10 cellular contexts compared by ENCODE assay signal in genomic region chr4:153788064-153788418, GRCh38. TPM values are rescaled to one million over a fixed set of nuclear protein-coding genes. Genes with fewer than 3 reads are reported as not detected.
DNase-seq lines count a peak whose midpoint lies in the region; ATAC-seq and TF ChIP-seq lines count a peak whose summit lies in the region.
"Had no signal": no experiment of that assay in that cellular context is flagged by ENCODE, and none has a peak within 500 bp of the region (broad histone marks: within the 10 kb centered on the region; RNA-seq: fewer than 3 reads in every experiment).

No MANE protein-coding gene starts in this region.

- no peak for ATAC-seq in lower lobe of right lung
- ATAC-seq in stimulated activated naive CD8-positive, alpha-beta T cell treated with anti-CD3 and anti-CD28 coated beads, Interleukin-15, amount 100 ng/mL, for 72 hours, result no peak
- no peak for ATAC-seq in GM18907 (IDR thresholded peaks at IDR 0.05; ENCODE audit: unreplicated experiment)
- ATAC-seq in GM18868 (IDR thresholded peaks at IDR 0.05; ENCODE audit: unreplicated experiment), result no peak

- peak overlapping the region; percentile 33 for H3K4me3 Mint-ChIP-seq in activated CD4-positive, alpha-beta memory T cell treated with anti-CD3 and anti-CD28 coated beads for 36 hours
- H3K4me3 Mint-ChIP-seq in activated CD4-positive, alpha-beta memory T cell treated with anti-CD3 and anti-CD28 coated beads, Interleukin-2, amount 10 ng/mL, durations not matched to agents 7 days and 5 days, result no peak overlapping the region
- peak overlapping the region; percentile 76 to 85 for H3K4me3 Mint-ChIP-seq in stimulated activated naive CD8-positive, alpha-beta T cell treated with anti-CD3 and anti-CD28 coated beads, Interleukin-15, amount 100 ng/mL, for 72 hours

- TF ChIP-seq CTCF in astrocyte of the cerebellum (IDR thresholded peaks at IDR 0.05; ENCODE audit: low read depth, low read length, missing control alignments) (no peak), lower lobe of right lung (IDR thresholded peaks at IDR 0.05) (no peak)

- POLR2A ChIA-PET in activated CD4-positive, alpha-beta memory T cell treated with anti-CD3 and anti-CD28 coated beads for 36 hours (lab: Charles Lee), result no interaction called here
- POLR2A ChIA-PET in activated CD4-positive, alpha-beta memory T cell treated with anti-CD3 and anti-CD28 coated beads, Interleukin-2, amount 10 ng/mL, durations not matched to agents 7 days and 5 days (lab: Charles Lee), result no interaction called here

- intact Hi-C loops in activated CD4-positive, alpha-beta memory T cell treated with anti-CD3 and anti-CD28 coated beads for 36 hours (cut with micrococcal nuclease), result loop anchor here (5.0 to 10.0 kb wide), 3 partner anchors 234 to 837 kb away; no protein-coding TSS in a partner anchor
- intact Hi-C loops in lower lobe of right lung (cut with DNase I), result no loop called here

- peaks cover 81% of the 10 kb centered on the region for H3K27me3 Mint-ChIP-seq in activated CD4-positive, alpha-beta memory T cell treated with anti-CD3 and anti-CD28 coated beads for 36 hours
- peaks cover 80% of the 10 kb centered on the region for H3K27me3 Mint-ChIP-seq in activated CD4-positive, alpha-beta memory T cell treated with anti-CD3 and anti-CD28 coated beads, Interleukin-2, amount 10 ng/mL, durations not matched to agents 7 days and 5 days
- H3K27me3 Mint-ChIP-seq in stimulated activated naive CD8-positive, alpha-beta T cell treated with anti-CD3 and anti-CD28 coated beads, Interleukin-15, amount 100 ng/mL, for 72 hours, result peaks cover 92% of the 10 kb centered on the region

- H3K27ac Mint-ChIP-seq in activated CD4-positive, alpha-beta memory T cell treated with anti-CD3 and anti-CD28 coated beads for 36 hours, result no peak overlapping the region
- no peak overlapping the region for H3K27ac Mint-ChIP-seq in activated CD4-positive, alpha-beta memory T cell treated with anti-CD3 and anti-CD28 coated beads, Interleukin-2, amount 10 ng/mL, durations not matched to agents 7 days and 5 days
- H3K27ac Mint-ChIP-seq in stimulated activated naive CD8-positive, alpha-beta T cell treated with anti-CD3 and anti-CD28 coated beads, Interleukin-15, amount 100 ng/mL, for 72 hours, result peak overlapping the region in 1 of 2 donors; percentile 81

- CTCF ChIA-PET in activated CD4-positive, alpha-beta memory T cell treated with anti-CD3 and anti-CD28 coated beads for 36 hours (lab: Charles Lee), result interaction anchor here (1.0 kb wide), 1 partner anchor 30 kb away, joined by 4 read pairs; no protein-coding TSS in a partner anchor
- CTCF ChIA-PET in activated CD4-positive, alpha-beta memory T cell treated with anti-CD3 and anti-CD28 coated beads, Interleukin-2, amount 10 ng/mL, durations not matched to agents 7 days and 5 days (lab: Charles Lee), result no interaction called here

- in situ Hi-C loops in astrocyte of the cerebellum (cut with HindIII; ENCODE audit: low sequenced_read_pairs), result no loop called here
- in situ Hi-C loops in HAP-1 (cut with MboI; ENCODE audit: low sequenced_read_pairs), result loop anchor here (25.0 kb wide), 1 partner anchor 524 kb away; no protein-coding TSS in a partner anchor

- no peak for DNase-seq in activated CD4-positive, alpha-beta memory T cell treated with anti-CD3 and anti-CD28 coated beads for 36 hours
- no peak for DNase-seq in activated CD4-positive, alpha-beta memory T cell treated with anti-CD3 and anti-CD28 coated beads, Interleukin-2, amount 10 ng/mL, durations not matched to agents 7 days and 5 days
- no peak for DNase-seq in astrocyte of the cerebellum (ENCODE audit: low read depth)
- DNase-seq in lower lobe of right lung, result no peak
- DNase-seq in stimulated activated naive CD8-positive, alpha-beta T cell treated with anti-CD3 and anti-CD28 coated beads, Interleukin-15, amount 100 ng/mL, for 72 hours, result no peak
- no peak for DNase-seq in HAP-1 (ENCODE audit: low spot score in 2 of 2)
- DNase-seq: cerebellar nuclear complex, MV-4-11 had no signal

- peak overlapping the region; percentile 38 for H3K4me3 ChIP-seq in astrocyte of the cerebellum (ENCODE audit: low read depth, low read length)
- peak overlapping the region; percentile 46 for H3K4me3 ChIP-seq in lower lobe of right lung
- no peak overlapping the region for H3K4me3 ChIP-seq in HAP-1

- H3K27me3 ChIP-seq in lower lobe of right lung (ENCODE audit: low read depth) (peaks cover 83% of the 10 kb centered on the region), HAP-1 (ENCODE audit: low read depth) (peaks cover 5% of the 10 kb centered on the region)

- H3K36me3 ChIP-seq in lower lobe of right lung (no peaks in the 10 kb centered on the region), HAP-1 (replicated peaks) (no peaks in the 10 kb centered on the region)

- no peaks in the 10 kb centered on the region for H3K36me3 Mint-ChIP-seq in activated CD4-positive, alpha-beta memory T cell treated with anti-CD3 and anti-CD28 coated beads for 36 hours
- peaks cover 4% of the 10 kb centered on the region for H3K36me3 Mint-ChIP-seq in activated CD4-positive, alpha-beta memory T cell treated with anti-CD3 and anti-CD28 coated beads, Interleukin-2, amount 10 ng/mL, durations not matched to agents 7 days and 5 days (ENCODE audit: low read depth)

- H3K4me1 ChIP-seq in lower lobe of right lung (peaks cover 35% of the 10 kb centered on the region), HAP-1 (no peaks in the 10 kb centered on the region; the same call in 1 of the 2 replicates)

- peaks cover 30% of the 10 kb centered on the region for H3K4me1 Mint-ChIP-seq in activated CD4-positive, alpha-beta memory T cell treated with anti-CD3 and anti-CD28 coated beads for 36 hours (ENCODE audit: low read depth)
- H3K4me1 Mint-ChIP-seq in activated CD4-positive, alpha-beta memory T cell treated with anti-CD3 and anti-CD28 coated beads, Interleukin-2, amount 10 ng/mL, durations not matched to agents 7 days and 5 days, result peaks cover 25% of the 10 kb centered on the region
- peaks cover 56% of the 10 kb centered on the region for H3K4me1 Mint-ChIP-seq in stimulated activated naive CD8-positive, alpha-beta T cell treated with anti-CD3 and anti-CD28 coated beads, Interleukin-15, amount 100 ng/mL, for 72 hours

- H3K9me3 ChIP-seq in lower lobe of right lung, result no peaks in the 10 kb centered on the region
- H3K9me3 ChIP-seq in HAP-1, result no peaks in the 10 kb centered on the region

- no peaks in the 10 kb centered on the region for H3K9me3 Mint-ChIP-seq in activated CD4-positive, alpha-beta memory T cell treated with anti-CD3 and anti-CD28 coated beads for 36 hours
- H3K9me3 Mint-ChIP-seq in activated CD4-positive, alpha-beta memory T cell treated with anti-CD3 and anti-CD28 coated beads, Interleukin-2, amount 10 ng/mL, durations not matched to agents 7 days and 5 days, result no peaks in the 10 kb centered on the region
- H3K9me3 Mint-ChIP-seq in stimulated activated naive CD8-positive, alpha-beta T cell treated with anti-CD3 and anti-CD28 coated beads, Interleukin-15, amount 100 ng/mL, for 72 hours, result no peaks in the 10 kb centered on the region

- no peak overlapping the region for H3K27ac ChIP-seq in lower lobe of right lung

RNA-seq across cellular contexts. Expression of gene SFRP2, which starts 0.8 kb away (rescaled TPM):
- not detected for total RNA-seq in activated CD4-positive, alpha-beta memory T cell treated with anti-CD3 and anti-CD28 coated beads for 36 hours
- total RNA-seq in activated CD4-positive, alpha-beta memory T cell treated with anti-CD3 and anti-CD28 coated beads, Interleukin-2, amount 10 ng/mL, durations not matched to agents 7 days and 5 days, result not detected
- total RNA-seq in lower lobe of right lung, result 39.5 TPM

RNA-seq across cellular contexts. Expression of gene RNF175, which starts 28.2 kb away (rescaled TPM):
- total RNA-seq in activated CD4-positive, alpha-beta memory T cell treated with anti-CD3 and anti-CD28 coated beads for 36 hours, result not detected
- not detected for total RNA-seq in activated CD4-positive, alpha-beta memory T cell treated with anti-CD3 and anti-CD28 coated beads, Interleukin-2, amount 10 ng/mL, durations not matched to agents 7 days and 5 days
- total RNA-seq in lower lobe of right lung, result 0.12 TPM

Comparison
In these comparisons a context has a peak if more than half of its experiments do, and no peak if none do; other contexts are left out.
1. RNA of gene SFRP2, which starts 0.8 kb away (total RNA-seq): 39.5 TPM in lower lobe of right lung (single experiment); not detected in activated CD4-positive, alpha-beta memory T cell treated with anti-CD3 and anti-CD28 coated beads for 36 hours and not detected in activated CD4-positive, alpha-beta memory T cell treated with anti-CD3 and anti-CD28 coated beads, Interleukin-2, amount 10 ng/mL, durations not matched to agents 7 days and 5 days; every median in the first group is over 10 times any median in the second.